ENCODE assay signal across 1 cellular context in genomic region chr17:41705271-41705991, GRCh38.
TF ChIP-seq lines count a peak whose summit lies in the region.

No MANE protein-coding gene starts in this region.

TF ChIP-seq in HEK293, 187 proteins besides CTCF, POLR2A, EP300 and RAD21 (continued from another document):
- no peak for TF ChIP-seq ZBTB44 (tag by site-specific recombination; IDR thresholded peaks at IDR 0.05)
- 0 out of 2 replicates have a peak, but pooled peaks have one; percentile 45 for TF ChIP-seq EGR2 (tag by site-specific recombination; IDR thresholded peaks at IDR 0.05; ENCODE audit: low read depth)
